In genomic region chr6:1596088-1596852, GRCh38 we compare ENCODE assay signal across 8 cellular contexts. TPM values are rescaled to one million over a fixed set of nuclear protein-coding genes. Genes with fewer than 3 reads are reported as not detected.
A peak's percentile ranks its signal among the peaks of the same experiment; 100 is the strongest.
DNase-seq lines count a peak whose midpoint lies in the region; ATAC-seq and TF ChIP-seq lines count a peak whose summit lies in the region.

No MANE protein-coding gene starts in this region.

- no peaks in the 10 kb centered on the region for H3K4me1 ChIP-seq in colonic mucosa

- peaks cover 50 to 80% (median 56%) of the 10 kb centered on the region in 3 donors for H3K27me3 Mint-ChIP-seq in CD14-positive monocyte (ENCODE audit: low read depth in 3 of 3)

- no peak overlapping the region for H3K4me3 ChIP-seq in colonic mucosa

- H3K36me3 ChIP-seq in colonic mucosa, result no peaks in the 10 kb centered on the region

- DNase-seq in CD14-positive monocyte (ENCODE audit: low spot score) (peak; percentile 74), NCI-H2029 treated with DMSO at 0.1 percent for 48 hours (lab: John Stamatoyannopoulos, UW) (peak; percentile 92), colonic mucosa (peak; percentile 56), medulla oblongata (ENCODE audit: extremely low spot score) (peak; percentile 74), COLO829 (ENCODE audit: low spot score) (no peak)
- peak; percentile 73 for DNase-seq in activated CD4-positive, alpha-beta T cell treated with anti-CD3 and anti-CD28 coated beads for 48 hours
- DNase-seq in stimulated activated CD8-positive, alpha-beta memory T cell treated with anti-CD3 and anti-CD28 coated beads, Interleukin-12 subunit alpha, Interleukin-12 subunit beta, amount 100 ng/mL, for 4 hours (ENCODE audit: low read depth), result peak; percentile 32

- H3K36me3 Mint-ChIP-seq in CD14-positive monocyte, result no peaks in the 10 kb centered on the region

- H3K4me1 Mint-ChIP-seq in CD14-positive monocyte, result peaks cover 9% of the 10 kb centered on the region

- peak overlapping the region in 1 of 2 donors; percentile 68 for H3K4me3 Mint-ChIP-seq in CD14-positive monocyte

- H3K27ac Mint-ChIP-seq in CD14-positive monocyte, result peak overlapping the region in 1 of 7 donors; percentile 41

- H3K9me3 Mint-ChIP-seq in CD14-positive monocyte, result peaks cover 0 to 3% (median 0%) of the 10 kb centered on the region in 7 donors

- H3K27me3 ChIP-seq in colonic mucosa, result peaks cover 29% of the 10 kb centered on the region

- no peaks in the 10 kb centered on the region for H3K9me3 ChIP-seq in colonic mucosa

- no peak overlapping the region for H3K27ac ChIP-seq in colonic mucosa

- TF ChIP-seq CTCF in CD14-positive monocyte (IDR thresholded peaks at IDR 0.05) (peak; percentile 96), colonic mucosa (IDR thresholded peaks at IDR 0.05) (peak; percentile 83)

- H3K9ac ChIP-seq in colonic mucosa (ENCODE audit: low read depth in 2 of 2, low read length in 2 of 2), result no peak overlapping the region

- intact Hi-C loops in CD14-positive monocyte (cut with micrococcal nuclease) (loop anchor here (2.0 to 10.0 kb wide), 4 partner anchors 759 to 1169 kb away; partner anchors contain the start of gene WRNIP1 (in 1 of the 2)), colonic mucosa (cut with DNase I) (loop anchor here (5.0 kb wide), 3 partner anchors 851 to 1151 kb away; no protein-coding TSS in a partner anchor)

- ATAC-seq in GM21423 (IDR thresholded peaks at IDR 0.05; ENCODE audit: unreplicated experiment), result peak; percentile 79

RNA-seq across cellular contexts. Expression of gene FOXC1, which starts 13.4 kb away (rescaled TPM):
- not detected for polyA plus RNA-seq in CD14-positive monocyte
- total RNA-seq in colonic mucosa, result 1 to 10 TPM in 1 of 2 donors, under 1 TPM in 1; 0.69 to 1.5 TPM
